26 cellular contexts compared by ENCODE assay signal in the genomic region with DNA sequence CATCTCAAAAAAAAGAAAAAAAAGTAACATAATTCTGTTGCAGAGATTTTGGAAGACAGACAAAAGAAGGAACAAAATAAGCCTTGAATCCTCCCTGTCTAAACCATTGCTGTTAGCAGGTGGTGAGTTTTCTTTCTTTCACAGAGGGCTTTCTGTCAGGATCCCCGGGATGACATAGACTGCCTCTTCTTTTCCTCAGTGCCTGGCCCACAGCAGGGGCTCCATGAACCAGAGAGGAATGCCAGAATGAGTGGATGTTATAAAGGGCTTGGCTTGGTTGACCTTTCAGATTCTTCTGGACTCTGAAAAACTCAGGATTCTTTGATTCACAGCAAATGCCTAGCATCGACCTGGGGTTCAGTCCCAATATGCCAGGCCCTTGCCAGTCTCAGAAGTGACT.
"Had no signal": no experiment of that assay in that cellular context is flagged by ENCODE, and none has a peak within 500 bp of the region (broad histone marks: within the 10 kb centered on the region; RNA-seq: fewer than 3 reads in every experiment).

No MANE protein-coding gene starts in this region.

- H3K4me1 ChIP-seq: body of pancreas had no signal

- H3K9me3 Mint-ChIP-seq: naive thymus-derived CD8-positive, alpha-beta T cell; type B pancreatic cell had no signal

- DNase-seq: activated CD4-positive, alpha-beta T cell treated with anti-CD3 and anti-CD28 coated beads for 36 hours; activated CD4-positive, CD25-positive, alpha-beta regulatory T cell; activated CD8-positive, alpha-beta memory T cell treated with anti-CD3 and anti-CD28 coated beads, Interleukin-2, amount 10 ng/mL, durations not matched to agents 7 days and 5 days; activated CD8-positive, alpha-beta T cell treated with anti-CD3 and anti-CD28 coated beads, Interleukin-2, amount 10 ng/mL, durations not matched to agents 7 days and 5 days; activated effector memory CD4-positive, alpha-beta T cell treated with Interleukin-2 at 50 U/mL for 16 hours; activated naive CD4-positive, alpha-beta T cell treated with Interleukin-2 at 50 U/mL for 16 hours; aorta; body of pancreas; dermis blood vessel endothelial cell; effector memory CD4-positive, alpha-beta T cell; foreskin fibroblast; head of caudate nucleus; hippocampal formation; immature natural killer cell; kidney; left colon; midbrain; naive thymus-derived CD8-positive, alpha-beta T cell; right lobe of liver; stimulated activated CD4-positive, alpha-beta T cell treated with anti-CD3 and anti-CD28 coated beads, Interleukin-2, amount 100 ng/mL, for 48 hours; stimulated activated naive CD8-positive, alpha-beta T cell treated with anti-CD3 and anti-CD28 coated beads, Interleukin-15, Interleukin-2, amounts not matched to agents 100 U/mL and 50 U/mL, for 24 hours; testis; uterus had no signal

- H3K27me3 ChIP-seq: body of pancreas, right lobe of liver, testis, uterus had no signal

- H3K4me3 Mint-ChIP-seq: activated CD4-positive, alpha-beta T cell treated with anti-CD3 and anti-CD28 coated beads for 36 hours; activated CD8-positive, alpha-beta memory T cell treated with anti-CD3 and anti-CD28 coated beads, Interleukin-2, amount 10 ng/mL, durations not matched to agents 7 days and 5 days; activated CD8-positive, alpha-beta T cell treated with anti-CD3 and anti-CD28 coated beads, Interleukin-2, amount 10 ng/mL, durations not matched to agents 7 days and 5 days; activated naive CD8-positive, alpha-beta T cell; immature natural killer cell; naive thymus-derived CD8-positive, alpha-beta T cell; type B pancreatic cell had no signal

- H3K36me3 Mint-ChIP-seq: activated CD8-positive, alpha-beta memory T cell treated with anti-CD3 and anti-CD28 coated beads, Interleukin-2, amount 10 ng/mL, durations not matched to agents 7 days and 5 days; activated naive CD8-positive, alpha-beta T cell; naive thymus-derived CD8-positive, alpha-beta T cell; type B pancreatic cell had no signal

- H3K27me3 Mint-ChIP-seq: activated CD4-positive, alpha-beta T cell treated with anti-CD3 and anti-CD28 coated beads for 36 hours; activated naive CD8-positive, alpha-beta T cell; naive thymus-derived CD8-positive, alpha-beta T cell; type B pancreatic cell had no signal

- H3K27ac ChIP-seq: body of pancreas, right lobe of liver, testis, uterus had no signal

- H3K27ac Mint-ChIP-seq: activated CD4-positive, alpha-beta T cell treated with anti-CD3 and anti-CD28 coated beads for 36 hours; activated CD8-positive, alpha-beta memory T cell treated with anti-CD3 and anti-CD28 coated beads, Interleukin-2, amount 10 ng/mL, durations not matched to agents 7 days and 5 days; activated CD8-positive, alpha-beta T cell treated with anti-CD3 and anti-CD28 coated beads, Interleukin-2, amount 10 ng/mL, durations not matched to agents 7 days and 5 days; activated naive CD8-positive, alpha-beta T cell; immature natural killer cell; progenitor cell of endocrine pancreas; type B pancreatic cell had no signal

- H3K4me1 Mint-ChIP-seq: activated CD8-positive, alpha-beta memory T cell treated with anti-CD3 and anti-CD28 coated beads, Interleukin-2, amount 10 ng/mL, durations not matched to agents 7 days and 5 days; immature natural killer cell had no signal

- H3K36me3 ChIP-seq: right lobe of liver, uterus had no signal

- H3K4me3 ChIP-seq: body of pancreas, right lobe of liver, testis, uterus had no signal

- H3K9me3 ChIP-seq: body of pancreas, right lobe of liver, testis, uterus had no signal
